1 cellular context compared by ENCODE assay signal in genomic region chr3:46361408-46362283, GRCh38.
A peak's percentile ranks its signal among the peaks of the same experiment; 100 is the strongest.
TF ChIP-seq lines count a peak whose summit lies in the region.

No MANE protein-coding gene starts in this region.

TF ChIP-seq in IMR-90, 13 proteins besides CTCF, POLR2A, EP300 and RAD21:
- 0 out of 2 replicates have a peak, but pooled peaks have one; percentile 14 for TF ChIP-seq CEBPB (IDR thresholded peaks at IDR 0.05; ENCODE audit: low read depth, low read length)
- TF ChIP-seq BHLHE40 (IDR thresholded peaks at IDR 0.05; ENCODE audit: low read depth, low read length): no peak
- TF ChIP-seq CHD1 (IDR thresholded peaks at IDR 0.05; ENCODE audit: low read depth, low read length): no peak
- no peak for TF ChIP-seq RCOR1 (IDR thresholded peaks at IDR 0.05; ENCODE audit: insufficient replicate concordance, low read length)
- TF ChIP-seq USF2 (IDR thresholded peaks at IDR 0.05; ENCODE audit: low read depth, low read length): no peak
